In the genomic region with DNA sequence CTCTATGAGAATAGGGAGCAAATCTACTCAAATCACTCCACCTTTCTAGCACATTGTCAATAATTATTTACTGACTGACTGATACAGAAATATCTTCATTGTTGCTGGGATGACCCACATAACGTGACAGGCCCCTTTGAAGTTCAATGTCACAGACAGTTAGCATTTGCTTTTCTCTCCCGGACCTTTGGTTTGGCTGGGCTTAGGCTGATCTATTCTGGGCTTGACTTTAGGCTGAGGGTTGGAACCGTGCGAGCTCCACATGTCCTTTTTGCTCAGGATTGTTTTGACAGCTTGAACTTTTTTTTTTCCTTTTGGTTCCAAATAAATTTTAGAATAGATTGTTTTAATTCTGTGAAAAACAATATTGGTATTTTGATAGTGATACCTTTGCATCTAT, we compare ENCODE assay signal across 11 cellular contexts. TPM values are rescaled to one million over a fixed set of nuclear protein-coding genes. Genes with fewer than 3 reads are reported as not detected.
"Had no signal": no experiment of that assay in that cellular context is flagged by ENCODE, and none has a peak within 500 bp of the region (broad histone marks: within the 10 kb centered on the region; RNA-seq: fewer than 3 reads in every experiment).

No MANE protein-coding gene starts in this region.

- ATAC-seq: HCT116, HepG2 had no signal

- H2AFZ ChIP-seq: GM23248 had no signal

- H3K4me3 ChIP-seq: GM23248, HAP-1 had no signal

- H3K9ac ChIP-seq: GM23248 had no signal

- H3K4me1 ChIP-seq: HAP-1 had no signal

- H3K27ac ChIP-seq: GM23248, HL-60 had no signal

- DNase-seq: GM23248, GOT3, HFFc6 had no signal

- H3K36me3 ChIP-seq: HAP-1 had no signal

- H3K9me3 ChIP-seq: HAP-1 had no signal

RNA-seq across cellular contexts. Expression of gene RAET1L, which starts 31.6 kb away (rescaled TPM):
- total RNA-seq: GM23248, H4, H7, HepG2, HFFc6, HT1080 had no signal
- polyA plus RNA-seq: GM23248, HepG2, IgD-negative memory B cell had no signal
